In genomic region chr3:70000563-70001081, GRCh38 we compare ENCODE assay signal across 18 cellular contexts. TPM values are rescaled to one million over a fixed set of nuclear protein-coding genes. Genes with fewer than 3 reads are reported as not detected.
A peak's percentile ranks its signal among the peaks of the same experiment; 100 is the strongest.
DNase-seq lines count a peak whose midpoint lies in the region; ATAC-seq lines count a peak whose summit lies in the region.
"Had no signal": no experiment of that assay in that cellular context is flagged by ENCODE, and none has a peak within 500 bp of the region (broad histone marks: within the 10 kb centered on the region; RNA-seq: fewer than 3 reads in every experiment).

No MANE protein-coding gene starts in this region.

- peak overlapping the region; percentile 99 for H3K27ac ChIP-seq in temporal lobe (ENCODE audit: low read depth, low read length)
- H3K27ac ChIP-seq: PC-9, upper lobe of left lung had no signal

- peak; percentile 16 for DNase-seq in NCI-H345 (lab: John Stamatoyannopoulos, UW)
- no peak for DNase-seq in NCI-H345 treated with DMSO at 0.1 percent for 48 hours (lab: John Stamatoyannopoulos, UW; ENCODE audit: unreplicated experiment)
- DNase-seq in amygdala (lab: John Stamatoyannopoulos, UW): peak in 55 of 56 donors; percentile 2 to 86 (median 57)
- peak; percentile 78 for DNase-seq in inferior parietal cortex (ENCODE audit: extremely low spot score)
- DNase-seq in germinal center (ENCODE audit: low spot score): no peak
- DNase-seq in effector CD8-positive, alpha-beta T cell (lab: John Stamatoyannopoulos, UW): no peak
- DNase-seq: activated CD4-positive, alpha-beta T cell treated with anti-CD3 and anti-CD28 coated beads for 48 hours; Caco-2; effector memory CD8-positive, alpha-beta T cell; heart left ventricle; left ventricle myocardium superior; NCI-H146; PC-9; stimulated activated CD4-positive, alpha-beta T cell treated with anti-CD3 and anti-CD28 coated beads, Interleukin-15, amount 100 ng/mL, for 24 hours had no signal

- ATAC-seq in HG03521 (IDR thresholded peaks at IDR 0.05; ENCODE audit: unreplicated experiment): no peak
- ATAC-seq: effector memory CD8-positive, alpha-beta T cell; heart left ventricle; left ventricle myocardium superior had no signal

RNA-seq across cellular contexts. Expression of gene SAMMSON, which starts 1.1 kb away (rescaled TPM):
- not detected for total RNA-seq in temporal lobe
- total RNA-seq: Caco-2; heart left ventricle; left ventricle myocardium superior; PC-9; T-helper 2 cell treated with Interferon-gamma antibody and Interleukin-4, amounts not matched to agents 100 ng/mL and 5 ng/mL, for 36 hours had no signal

Comparison
In these comparisons a context has a peak if more than half of its experiments do, and no peak if none do; other contexts are left out.
1. DNase-seq: peak in NCI-H345 (single experiment), amygdala (55 of 56) and inferior parietal cortex (single experiment); none in NCI-H345 treated with DMSO at 0.1 percent for 48 hours (single experiment), germinal center (single experiment) and effector CD8-positive, alpha-beta T cell (single experiment).